9 cellular contexts compared by ENCODE assay signal in the genomic region with DNA sequence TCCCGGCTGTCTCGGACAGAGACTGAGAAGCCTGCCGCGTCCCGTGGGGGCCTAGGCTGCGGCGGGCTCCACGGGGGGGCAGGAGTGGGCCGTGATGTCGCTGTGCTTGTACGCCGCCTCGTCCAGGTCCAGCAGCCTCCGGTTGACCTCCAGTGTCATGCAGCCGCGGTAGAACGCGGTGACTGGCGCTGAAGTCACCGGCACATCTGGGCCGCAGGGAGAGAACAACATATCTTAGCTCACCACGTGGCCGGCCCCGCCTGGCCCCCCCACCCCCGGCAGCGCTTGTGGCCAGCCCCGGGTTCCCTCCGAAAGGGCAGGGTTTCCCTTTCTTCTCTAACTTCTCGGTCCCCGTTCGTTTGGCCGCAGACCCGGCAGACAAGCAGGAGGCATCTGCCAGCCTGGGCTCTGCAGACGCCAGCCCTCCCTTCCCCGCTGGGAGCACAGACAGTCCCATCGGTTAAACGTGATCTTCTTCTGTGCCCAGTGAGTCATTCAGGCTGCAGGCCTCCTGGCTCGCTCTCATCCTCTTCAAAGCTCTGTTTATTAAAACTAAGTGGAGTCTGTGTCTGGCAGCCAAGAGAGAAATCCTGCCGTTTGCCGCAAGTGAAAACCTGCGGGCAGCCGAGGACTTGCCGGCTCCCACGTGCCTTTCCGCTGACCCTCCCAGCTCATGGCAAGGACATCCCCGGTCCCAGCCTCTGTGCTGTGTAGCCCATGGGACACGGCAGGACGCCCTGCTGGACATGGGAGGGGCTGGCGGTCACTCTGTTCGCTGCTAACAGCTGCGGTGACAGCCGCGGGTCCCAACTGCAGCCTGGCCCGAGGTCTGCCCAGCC. TPM values are rescaled to one million over a fixed set of nuclear protein-coding genes. Genes with fewer than 3 reads are reported as not detected.
A peak's percentile ranks its signal among the peaks of the same experiment; 100 is the strongest.
DNase-seq lines count a peak whose midpoint lies in the region; ATAC-seq and TF ChIP-seq lines count a peak whose summit lies in the region.
"Had no signal": no experiment of that assay in that cellular context is flagged by ENCODE, and none has a peak within 500 bp of the region (broad histone marks: within the 10 kb centered on the region; RNA-seq: fewer than 3 reads in every experiment).

No MANE protein-coding gene starts in this region.

- peaks cover 22% of the 10 kb centered on the region for H3K4me1 Mint-ChIP-seq in endothelial cell (ENCODE audit: unreplicated experiment)

- DNase-seq in DMS153 treated with DMSO at 0.1 percent for 48 hours (lab: John Stamatoyannopoulos, UW; ENCODE audit: unreplicated experiment) (peak; percentile 27), NCI-H460 (ENCODE audit: extremely low read depth, low read depth) (peak; percentile 24), endothelial cell (ENCODE audit: low spot score) (no peak), mucosa of gallbladder (ENCODE audit: low spot score) (peak; percentile 74), OCI-M2 (lab: John Stamatoyannopoulos, UW; ENCODE audit: unreplicated experiment) (no peak), KG1 (lab: John Stamatoyannopoulos, UW) (no peak), GF-D8 (lab: John Stamatoyannopoulos, UW) (no peak)

- peak overlapping the region; percentile 67 for H3K27ac Mint-ChIP-seq in endothelial cell (ENCODE audit: unreplicated experiment)
- H3K27ac Mint-ChIP-seq: activated naive CD4-positive, alpha-beta T cell treated with anti-CD3 and anti-CD28 coated beads, Interleukin-2, amount 50 U/mL, for 24 hours had no signal

- no peak for TF ChIP-seq CTCF in endothelial cell (IDR thresholded peaks at IDR 0.05; ENCODE audit: unreplicated experiment)

- no peak for ATAC-seq in HG03521 (IDR thresholded peaks at IDR 0.05; ENCODE audit: unreplicated experiment)

- H3K9me3 Mint-ChIP-seq in endothelial cell (ENCODE audit: unreplicated experiment), result no peaks in the 10 kb centered on the region
- H3K9me3 Mint-ChIP-seq: activated naive CD4-positive, alpha-beta T cell treated with anti-CD3 and anti-CD28 coated beads, Interleukin-2, amount 50 U/mL, for 24 hours had no signal

- peaks cover 53% of the 10 kb centered on the region for H3K27me3 Mint-ChIP-seq in endothelial cell (ENCODE audit: unreplicated experiment)
- H3K27me3 Mint-ChIP-seq: activated naive CD4-positive, alpha-beta T cell treated with anti-CD3 and anti-CD28 coated beads, Interleukin-2, amount 50 U/mL, for 24 hours had no signal

- peak overlapping the region; percentile 25 for H3K4me3 Mint-ChIP-seq in endothelial cell (ENCODE audit: unreplicated experiment)
- H3K4me3 Mint-ChIP-seq: activated naive CD4-positive, alpha-beta T cell treated with anti-CD3 and anti-CD28 coated beads, Interleukin-2, amount 50 U/mL, for 24 hours had no signal

- H3K36me3 Mint-ChIP-seq in endothelial cell (ENCODE audit: low read depth, unreplicated experiment), result peaks cover 19% of the 10 kb centered on the region

RNA-seq across cellular contexts. Expression of gene GAS6, which starts 42.8 kb away (rescaled TPM):
- 12.0 and 13.6 TPM in 2 replicates for total RNA-seq in NCI-H460 (2014; rRNA removed; shearing (Covaris generic))
- 40.6 and 45.9 TPM in 2 replicates for polyA plus RNA-seq in NCI-H460 (2014; cell fraction: nucleus; rRNA removed)
- total RNA-seq in endothelial cell (ENCODE audit: unreplicated experiment) (19.8 TPM), mucosa of gallbladder (118 TPM)

Comparison
In these comparisons a context has a peak if more than half of its experiments do, and no peak if none do; other contexts are left out.
1. DNase-seq: peak in DMS153 treated with DMSO at 0.1 percent for 48 hours (single experiment), NCI-H460 (single experiment) and mucosa of gallbladder (single experiment); none in endothelial cell (single experiment), OCI-M2 (single experiment), KG1 (single experiment) and GF-D8 (single experiment).